ENCODE assay signal across 9 cellular contexts in the genomic region with DNA sequence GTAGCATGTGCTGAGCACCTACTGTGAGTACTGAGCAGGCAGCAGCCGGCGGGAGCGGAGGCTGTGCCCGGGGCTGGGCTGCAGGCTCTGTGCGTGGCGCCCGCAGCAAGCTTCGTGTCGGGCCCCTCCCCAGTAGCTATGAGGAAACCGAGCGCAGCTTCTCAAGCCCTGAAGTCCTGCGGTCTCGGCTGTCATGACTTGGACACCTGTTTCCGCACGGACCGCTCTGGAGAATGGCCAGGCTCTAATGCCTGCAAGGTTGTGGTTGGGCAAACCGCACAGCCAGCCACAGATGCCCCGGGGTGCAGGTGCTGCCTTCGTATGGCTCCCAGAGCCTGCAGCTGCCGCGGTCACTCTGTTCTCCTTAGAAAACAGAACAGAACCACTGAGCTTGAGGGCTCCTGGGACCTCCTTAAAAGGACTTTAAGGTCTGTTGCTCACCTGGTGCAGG. TPM values are rescaled to one million over a fixed set of nuclear protein-coding genes. Genes with fewer than 3 reads are reported as not detected.
A peak's percentile ranks its signal among the peaks of the same experiment; 100 is the strongest.
DNase-seq lines count a peak whose midpoint lies in the region; ATAC-seq and TF ChIP-seq lines count a peak whose summit lies in the region.
"Had no signal": no experiment of that assay in that cellular context is flagged by ENCODE, and none has a peak within 500 bp of the region (broad histone marks: within the 10 kb centered on the region; RNA-seq: fewer than 3 reads in every experiment).

No MANE protein-coding gene starts in this region.

- H3K27ac ChIP-seq in KMS-11, result peak overlapping the region; percentile 85
- H3K27ac ChIP-seq: parathyroid adenoma had no signal

- no peak for TF ChIP-seq CTCF in KMS-11 (conservative IDR thresholded peaks at IDR 0.05; ENCODE audit: low read depth, low read length)

- H3K27me3 ChIP-seq in KMS-11 (ENCODE audit: insufficient read depth, low read depth), result no peaks in the 10 kb centered on the region
- no peaks in the 10 kb centered on the region for H3K27me3 ChIP-seq in MG63

- no peaks in the 10 kb centered on the region for H4K20me1 ChIP-seq in KMS-11 (ENCODE audit: insufficient read depth)

- H3K36me3 ChIP-seq in KMS-11 (ENCODE audit: insufficient read depth) (no peaks in the 10 kb centered on the region; the same call in 1 of the 2 replicates), MG63 (peaks cover 2% of the 10 kb centered on the region; the same call in 1 of the 2 replicates)

- peak overlapping the region; percentile 84; the same call in 1 of the 2 replicates for H3K4me2 ChIP-seq in KMS-11

- intact Hi-C loops in Right ventricle myocardium superior (cut with DNase I), result no loop called here

- H3K4me1 ChIP-seq in KMS-11 (ENCODE audit: low read depth, poor library complexity, severe bottlenecking), result peaks cover 38% of the 10 kb centered on the region

- ATAC-seq in GM21447 (IDR thresholded peaks at IDR 0.05; ENCODE audit: unreplicated experiment) (peak; percentile 75), Right ventricle myocardium superior (ENCODE audit: poor library complexity) (no peak)

- no peak overlapping the region for H2AFZ ChIP-seq in KMS-11 (ENCODE audit: low read depth)
- H2AFZ ChIP-seq: parathyroid adenoma had no signal

- H3K9me3 ChIP-seq in MG63, result no peaks in the 10 kb centered on the region

- no peak overlapping the region for H3K9ac ChIP-seq in KMS-11
- H3K9ac ChIP-seq: parathyroid adenoma had no signal

- DNase-seq in DMS79 treated with DMSO at 0.1 percent for 48 hours (lab: John Stamatoyannopoulos, UW) (peak; percentile 63), Right ventricle myocardium superior (peak; percentile 30), EL (no peak), NOMO-1 treated with dmso at 0.1 percent for 144 hours (lab: John Stamatoyannopoulos, UW; ENCODE audit: unreplicated experiment) (no peak), MG63 (no peak)
- no peak for DNase-seq in activated CD4-positive, alpha-beta T cell treated with anti-CD3 and anti-CD28 coated beads for 4 hours

- H3K79me2 ChIP-seq in KMS-11 (ENCODE audit: insufficient read depth, low read depth), result no peaks in the 10 kb centered on the region
- H3K79me2 ChIP-seq: parathyroid adenoma had no signal

- H3K4me3 ChIP-seq in KMS-11 (IDR thresholded peaks at IDR 0.05; ENCODE audit: insufficient read depth, low read depth, low read length), result no peak overlapping the region
- H3K4me3 ChIP-seq in MG63, result no peak overlapping the region

RNA-seq across cellular contexts. Expression of a gene that starts 33.7 kb away (rescaled TPM):
- 170 TPM for total RNA-seq in Right ventricle myocardium superior
- total RNA-seq in MG63 (2014; rRNA removed; shearing (Covaris generic); ENCODE audit: low replicate concordance), result 49.2 and 67.8 TPM in 2 replicates

Comparison
In these comparisons a context has a peak if more than half of its experiments do, and no peak if none do; other contexts are left out.
1. DNase-seq: peak in DMS79 treated with DMSO at 0.1 percent for 48 hours (single experiment) and Right ventricle myocardium superior (single experiment); none in EL (single experiment), NOMO-1 treated with dmso at 0.1 percent for 144 hours (single experiment), MG63 (single experiment) and activated CD4-positive, alpha-beta T cell treated with anti-CD3 and anti-CD28 coated beads for 4 hours (0 of 2).